In the genomic region with DNA sequence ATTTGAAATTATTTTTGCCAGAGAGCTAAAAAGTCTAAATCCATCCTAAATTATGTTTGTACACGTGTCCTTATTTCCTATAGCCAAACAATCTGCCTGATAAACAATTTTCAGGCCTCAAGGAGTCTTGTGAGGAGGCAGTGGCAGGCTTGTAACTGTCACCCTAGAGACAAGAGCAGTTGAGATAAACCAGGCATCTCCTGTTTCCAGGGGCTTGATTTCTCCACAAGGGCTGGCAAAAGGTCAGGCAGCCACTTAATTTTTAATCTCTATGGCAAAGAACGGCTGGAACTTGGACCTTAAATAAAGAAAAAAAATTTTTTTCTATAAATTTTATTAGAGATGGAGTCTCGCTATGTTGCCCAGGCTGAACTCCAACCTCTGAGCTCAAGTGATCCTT, we compare ENCODE assay signal across 1 cellular context.
TF ChIP-seq lines count a peak whose summit lies in the region.

No MANE protein-coding gene starts in this region.

TF ChIP-seq in SK-N-SH treated with all-trans-retinoic acid at 6 μM for 48 hours, 23 proteins besides CTCF, POLR2A, EP300 and RAD21:
- TF ChIP-seq ISL1 (CRISPR knock-in tag; IDR thresholded peaks at IDR 0.05) (peak; percentile 65), TCF4 (CRISPR knock-in tag; IDR thresholded peaks at IDR 0.05; ENCODE audit: borderline replicate concordance) (peak; percentile 27; the same call in 1 of the 2 replicates), ESRRG (CRISPR knock-in tag; IDR thresholded peaks at IDR 0.05) (no peak)
TF ChIP-seq in SK-N-SH treated with all-trans-retinoic acid at 6 μM for 48 hours: peak in this region for 2.
